ENCODE assay signal across 1 cellular context in genomic region chr5:82676663-82677062, GRCh38.
A peak's percentile ranks its signal among the peaks of the same experiment; 100 is the strongest.
TF ChIP-seq lines count a peak whose summit lies in the region.

No MANE protein-coding gene starts in this region.

TF ChIP-seq in GM12878, 131 proteins besides CTCF, POLR2A, EP300 and RAD21 (continued from another document and continues in another):
- TF ChIP-seq REST (IDR thresholded peaks at IDR 0.05; ENCODE audit: low read depth, low read length) = no peak
- peak; percentile 55; the same call in 1 of the 2 replicates for TF ChIP-seq FOXM1 (IDR thresholded peaks at IDR 0.05; ENCODE audit: low read depth, low read length)
- TF ChIP-seq ZBTB40 (IDR thresholded peaks at IDR 0.05; ENCODE audit: borderline replicate concordance) = no peak
- TF ChIP-seq HSF1 (IDR thresholded peaks at IDR 0.05; ENCODE audit: low read depth, low read length) = no peak
- TF ChIP-seq MTA2 (IDR thresholded peaks at IDR 0.05; ENCODE audit: low read depth) = peak; percentile 70
- peak in 1 of 2 experiments; percentile 70; a peak in 3 of 4 replicates for TF ChIP-seq IKZF2 (IDR thresholded peaks at IDR 0.05)
- no peak for TF ChIP-seq HCFC1 (IDR thresholded peaks at IDR 0.05; ENCODE audit: low read length)
- no peak for TF ChIP-seq ZZZ3 (IDR thresholded peaks at IDR 0.05; ENCODE audit: control insufficient read depth, insufficient read length, low read depth)
- no peak for TF ChIP-seq MYB (IDR thresholded peaks at IDR 0.05; ENCODE audit: borderline replicate concordance, low read depth, low read length)
- no peak for TF ChIP-seq RCOR1 (conservative IDR thresholded peaks at IDR 0.05; ENCODE audit: low read depth, low read length)
- no peak for TF ChIP-seq CBX3 (IDR thresholded peaks at IDR 0.05; ENCODE audit: borderline replicate concordance, low read depth)
- TF ChIP-seq CHD2 (IDR thresholded peaks at IDR 0.05; ENCODE audit: borderline replicate concordance, low read depth, low read length) = no peak
- no peak for TF ChIP-seq PBX3 (IDR thresholded peaks at IDR 0.05; ENCODE audit: insufficient replicate concordance, low read depth, low read length)
- TF ChIP-seq BCLAF1 (IDR thresholded peaks at IDR 0.05) = no peak
- no peak for TF ChIP-seq HDAC2 (IDR thresholded peaks at IDR 0.05)
- TF ChIP-seq SUZ12 (IDR thresholded peaks at IDR 0.05; ENCODE audit: unreplicated experiment) = no peak
- TF ChIP-seq IKZF1 (conservative IDR thresholded peaks at IDR 0.05) = peak; percentile 36; the same call in 1 of the 2 replicates
- no peak for TF ChIP-seq CHD4 (IDR thresholded peaks at IDR 0.05)
- TF ChIP-seq TCF7 (IDR thresholded peaks at IDR 0.05; ENCODE audit: borderline replicate concordance) = no peak
- peak; percentile 68; the same call in 1 of the 2 replicates for TF ChIP-seq CBX5 (IDR thresholded peaks at IDR 0.05; ENCODE audit: low read depth)
- no peak for TF ChIP-seq CEBPZ (IDR thresholded peaks at IDR 0.05; ENCODE audit: low read depth, low read length)
- peak; percentile 80 for TF ChIP-seq NFIC (IDR thresholded peaks at IDR 0.05; ENCODE audit: low read depth, low read length)
- TF ChIP-seq RELA (IDR thresholded peaks at IDR 0.05; ENCODE audit: borderline replicate concordance, partially characterized antibody) = no peak
- no peak for TF ChIP-seq BMI1 (IDR thresholded peaks at IDR 0.05; ENCODE audit: borderline replicate concordance)
- no peak for TF ChIP-seq SREBF2 (IDR thresholded peaks at IDR 0.05; ENCODE audit: low read length)
- TF ChIP-seq ZNF592 (IDR thresholded peaks at IDR 0.05) = no peak
- no peak for TF ChIP-seq GATAD2B (conservative IDR thresholded peaks at IDR 0.05; ENCODE audit: low read depth)
- no peak for TF ChIP-seq ATF7 (IDR thresholded peaks at IDR 0.05; ENCODE audit: low read depth)
- TF ChIP-seq MXI1 (IDR thresholded peaks at IDR 0.05; ENCODE audit: low read depth, low read length) = no peak
- no peak for TF ChIP-seq SMC3 (IDR thresholded peaks at IDR 0.05; ENCODE audit: borderline replicate concordance, low read length)
- no peak for TF ChIP-seq NFXL1 (IDR thresholded peaks at IDR 0.05; ENCODE audit: borderline replicate concordance)
- TF ChIP-seq PML (IDR thresholded peaks at IDR 0.05; ENCODE audit: low read length) = no peak
- no peak for TF ChIP-seq TAF1 (IDR thresholded peaks at IDR 0.05; ENCODE audit: borderline replicate concordance, low read depth, low read length)
- TF ChIP-seq KAT2A (conservative IDR thresholded peaks at IDR 0.05; ENCODE audit: control insufficient read depth, low read depth, low read length) = no peak
- no peak for TF ChIP-seq BHLHE40 (IDR thresholded peaks at IDR 0.05; ENCODE audit: borderline replicate concordance in 1 of 2, low read depth in 2 of 2, low read length in 1 of 2)
